ENCODE assay signal across 8 cellular contexts in genomic region chr4:169791527-169792156, GRCh38. TPM values are rescaled to one million over a fixed set of nuclear protein-coding genes. Genes with fewer than 3 reads are reported as not detected.
DNase-seq lines count a peak whose midpoint lies in the region; ATAC-seq, FAIRE-seq and TF ChIP-seq lines count a peak whose summit lies in the region.

No MANE protein-coding gene starts in this region.

- no peak overlapping the region for H2BK5ac ChIP-seq in neuronal stem cell (ENCODE audit: low read length)

- H3K9ac ChIP-seq in neuronal stem cell (ENCODE audit: low read depth, low read length, poor library complexity) = no peak overlapping the region

- H3K4me1 Mint-ChIP-seq in activated T-helper 2 cell treated with anti-CD3 and anti-CD28 coated beads, Interferon-gamma antibody, Interleukin-2, Interleukin-4, amounts not matched to agents 10 μg/mL and 5 μg/mL and 100 μg/mL, durations not matched to agents 14 hours and 24 hours and 36 hours (ENCODE audit: low read depth) = peaks cover 8% of the 10 kb centered on the region

- no peak overlapping the region for H4K8ac ChIP-seq in neuronal stem cell (ENCODE audit: low read depth, low read length)

- no CpG with 5 or more reads among the region's 29 CpGs for WGBS in neuronal stem cell (ENCODE audit: extremely low coverage in 2 of 2, insufficient read length in 2 of 2, insufficient replicate concordance in 1 of 2), 2 donors

- H3K23ac ChIP-seq in neuronal stem cell (ENCODE audit: low read depth, low read length, poor library complexity) = no peak overlapping the region

- no peaks in the 10 kb centered on the region for H3K36me3 ChIP-seq in neuronal stem cell (replicated peaks in 1 of 2; ENCODE audit: control insufficient read depth in 2 of 2, insufficient read depth in 2 of 2, low read length in 2 of 2)

- intact Hi-C loops in activated T-helper 2 cell treated with anti-CD3 and anti-CD28 coated beads, Interferon-gamma antibody, Interleukin-2, Interleukin-4, amounts not matched to agents 10 μg/mL and 5 μg/mL and 100 μg/mL, durations not matched to agents 14 hours and 24 hours and 36 hours (cut with micrococcal nuclease) = no loop called here

- H3K27ac ChIP-seq in neuronal stem cell (replicated peaks; ENCODE audit: low read length) = no peak overlapping the region

- H4K91ac ChIP-seq in neuronal stem cell (ENCODE audit: low read depth, low read length, poor library complexity) = no peak overlapping the region

- H3K4me2 ChIP-seq in neuronal stem cell (ENCODE audit: insufficient read depth, low read length, poor library complexity, severe bottlenecking) = no peak overlapping the region

- H3K36me3 Mint-ChIP-seq in activated T-helper 2 cell treated with anti-CD3 and anti-CD28 coated beads, Interferon-gamma antibody, Interleukin-2, Interleukin-4, amounts not matched to agents 10 μg/mL and 5 μg/mL and 100 μg/mL, durations not matched to agents 14 hours and 24 hours and 36 hours (ENCODE audit: low read depth) = no peaks in the 10 kb centered on the region

- H3K4ac ChIP-seq in neuronal stem cell (ENCODE audit: low read length) = no peak overlapping the region

- H2AK5ac ChIP-seq in neuronal stem cell (ENCODE audit: low read depth, low read length) = no peak overlapping the region

- H3K4me3 Mint-ChIP-seq in activated T-helper 2 cell treated with anti-CD3 and anti-CD28 coated beads, Interferon-gamma antibody, Interleukin-2, Interleukin-4, amounts not matched to agents 10 μg/mL and 5 μg/mL and 100 μg/mL, durations not matched to agents 14 hours and 24 hours and 36 hours (ENCODE audit: low read depth) = peak overlapping the region; percentile 26

- H3K79me1 ChIP-seq in neuronal stem cell (ENCODE audit: low read depth, low read length) = no peaks in the 10 kb centered on the region

- H3K9me3 ChIP-seq in neuronal stem cell (replicated peaks in 1 of 2; ENCODE audit: control insufficient read depth in 2 of 2, insufficient read depth in 1 of 2, low read depth in 1 of 2, low read length in 2 of 2) = no peaks in the 10 kb centered on the region

- H2BK12ac ChIP-seq in neuronal stem cell (ENCODE audit: low read length) = no peak overlapping the region

- no peak overlapping the region for H3K27ac Mint-ChIP-seq in activated T-helper 2 cell treated with anti-CD3 and anti-CD28 coated beads, Interferon-gamma antibody, Interleukin-2, Interleukin-4, amounts not matched to agents 10 μg/mL and 5 μg/mL and 100 μg/mL, durations not matched to agents 14 hours and 24 hours and 36 hours

- FAIRE-seq in H54 (lab: Jason Lieb, UNC) = no peak

- H3K18ac ChIP-seq in neuronal stem cell (ENCODE audit: low read length) = no peak overlapping the region

- no peak for TF ChIP-seq POLR2A in H54 (IDR thresholded peaks at IDR 0.05; ENCODE audit: low read depth, low read length)

- peak; percentile 67 for DNase-seq in AG08395 (ENCODE audit: low spot score)
- peak; percentile 23 for DNase-seq in H54 (ENCODE audit: insufficient read length, low spot score)
- DNase-seq in NCI-H524 treated with DMSO at 0.1 percent for 48 hours (lab: John Stamatoyannopoulos, UW) = peak; percentile 61
- no peak for DNase-seq in activated T-helper 2 cell treated with anti-CD3 and anti-CD28 coated beads, Interferon-gamma antibody, Interleukin-2, Interleukin-4, amounts not matched to agents 10 μg/mL and 5 μg/mL and 100 μg/mL, durations not matched to agents 14 hours and 24 hours and 36 hours (ENCODE audit: low spot score)
- peak; percentile 80 for DNase-seq in foreskin melanocyte
- peak; percentile 46 for DNase-seq in neuronal stem cell (ENCODE audit: low spot score)
- DNase-seq in cerebellar nuclear complex (lab: John Stamatoyannopoulos, UW) = no peak

- H3K4me1 ChIP-seq in neuronal stem cell (ENCODE audit: control insufficient read depth in 2 of 2, insufficient read depth in 1 of 2, low read depth in 1 of 2, low read length in 2 of 2) = peaks cover 0 to 4% of the 10 kb centered on the region in 2 donors

- no peak for ATAC-seq in HG03460 (IDR thresholded peaks at IDR 0.05; ENCODE audit: unreplicated experiment)

- peak overlapping the region; percentile 79 for H2AFZ ChIP-seq in neuronal stem cell (ENCODE audit: low read length)

- no peak overlapping the region for H3K4me3 ChIP-seq in neuronal stem cell (ENCODE audit: low read length in 2 of 2)

- H2BK120ac ChIP-seq in neuronal stem cell (ENCODE audit: low read depth, low read length) = no peak overlapping the region

- no peak overlapping the region for H3K14ac ChIP-seq in neuronal stem cell (ENCODE audit: low read length)

- H3K9me3 Mint-ChIP-seq in activated T-helper 2 cell treated with anti-CD3 and anti-CD28 coated beads, Interferon-gamma antibody, Interleukin-2, Interleukin-4, amounts not matched to agents 10 μg/mL and 5 μg/mL and 100 μg/mL, durations not matched to agents 14 hours and 24 hours and 36 hours = no peaks in the 10 kb centered on the region

- peaks cover 0 to 20% (median 2%) of the 10 kb centered on the region in 3 experiments for H3K27me3 ChIP-seq in neuronal stem cell (ENCODE audit: control insufficient read depth in 3 of 3, insufficient read depth in 3 of 3, low read depth in 1 of 3, low read length in 3 of 3)

- H3K27me3 Mint-ChIP-seq in activated T-helper 2 cell treated with anti-CD3 and anti-CD28 coated beads, Interferon-gamma antibody, Interleukin-2, Interleukin-4, amounts not matched to agents 10 μg/mL and 5 μg/mL and 100 μg/mL, durations not matched to agents 14 hours and 24 hours and 36 hours (ENCODE audit: low read depth) = peaks cover 35% of the 10 kb centered on the region

- H2BK15ac ChIP-seq in neuronal stem cell (ENCODE audit: low read length) = no peak overlapping the region

RNA-seq across cellular contexts. Expression of gene HPF1, which starts 33.9 kb away (rescaled TPM):
- 23.6 and 24.1 TPM in 2 replicates for total RNA-seq in activated T-helper 2 cell treated with anti-CD3 and anti-CD28 coated beads, Interferon-gamma antibody, Interleukin-2, Interleukin-4, amounts not matched to agents 10 μg/mL and 5 μg/mL and 100 μg/mL, durations not matched to agents 14 hours and 24 hours and 36 hours
- 110 TPM for polyA plus RNA-seq in neuronal stem cell (2013, experiment 1 of 2)
- polyA plus RNA-seq in neuronal stem cell (2013, experiment 2 of 2) = 110 TPM

Comparison
In these comparisons a context has a peak if more than half of its experiments do, and no peak if none do; other contexts are left out.
1. DNase-seq: peak in AG08395 (single experiment), H54 (single experiment), NCI-H524 treated with DMSO at 0.1 percent for 48 hours (single experiment), foreskin melanocyte (single experiment) and neuronal stem cell (single experiment); none in activated T-helper 2 cell treated with anti-CD3 and anti-CD28 coated beads, Interferon-gamma antibody, Interleukin-2, Interleukin-4, amounts not matched to agents 10 μg/mL and 5 μg/mL and 100 μg/mL, durations not matched to agents 14 hours and 24 hours and 36 hours (single experiment) and cerebellar nuclear complex (0 of 2).